19 cellular contexts compared by ENCODE assay signal in the genomic region with DNA sequence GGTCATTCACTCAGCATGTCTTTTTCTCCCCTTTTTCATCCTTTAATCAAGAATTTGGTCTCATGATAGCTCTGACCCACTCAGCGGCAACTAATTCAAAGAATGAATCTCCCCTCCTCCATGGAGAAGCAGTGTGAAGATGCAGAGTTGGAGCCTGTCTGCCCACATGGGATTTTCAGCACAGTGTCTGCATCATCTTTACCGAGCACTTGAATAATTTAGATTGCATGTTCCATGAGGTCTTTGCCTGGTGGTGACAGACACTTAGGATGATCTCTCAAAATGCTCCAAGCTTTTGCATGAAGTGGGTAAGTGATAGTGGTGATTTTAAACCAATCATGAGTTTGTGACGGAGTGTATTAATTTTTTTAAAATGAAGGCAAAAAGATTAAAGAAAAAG.
"Had no signal": no experiment of that assay in that cellular context is flagged by ENCODE, and none has a peak within 500 bp of the region (broad histone marks: within the 10 kb centered on the region; RNA-seq: fewer than 3 reads in every experiment).

No MANE protein-coding gene starts in this region.

- H3K27me3 ChIP-seq: body of pancreas, suprapubic skin, upper lobe of left lung had no signal

- H3K4me1 ChIP-seq: body of pancreas had no signal

- H3K4me1 Mint-ChIP-seq: activated B cell treated with CpG ODN at 0.5 μM for 24 hours had no signal

- H3K4me3 Mint-ChIP-seq: activated B cell treated with CpG ODN at 0.5 μM for 24 hours; activated CD8-positive, alpha-beta T cell treated with anti-CD3 and anti-CD28 coated beads, Interleukin-2, amount 10 ng/mL, durations not matched to agents 7 days and 5 days; activated naive CD8-positive, alpha-beta T cell; activated T-cell treated with anti-CD3 and anti-CD28 coated beads, Interleukin-2, amount 50 U/mL, for 72 hours; neural crest cell; T-helper 2 cell treated with Interferon-gamma antibody and Interleukin-4, amounts not matched to agents 5 μg/mL and 100 μg/mL, for 36 hours had no signal

- DNase-seq: activated B cell treated with CpG ODN at 0.5 μM for 24 hours; activated CD4-positive, alpha-beta T cell treated with anti-CD3 and anti-CD28 coated beads for 48 hours; activated CD8-positive, alpha-beta memory T cell treated with anti-CD3 and anti-CD28 coated beads, Interleukin-2, amount 50 U/mL, for 48 hours; activated CD8-positive, alpha-beta T cell treated with anti-CD3 and anti-CD28 coated beads, Interleukin-2, amount 10 ng/mL, durations not matched to agents 7 days and 5 days; activated gamma-delta T cell; activated T-cell treated with anti-CD3 and anti-CD28 coated beads, Interleukin-2, amount 50 U/mL, for 72 hours; amniotic stem cell; effector memory CD4-positive, alpha-beta T cell; psoas muscle; stimulated activated CD4-positive, alpha-beta T cell treated with anti-CD3 and anti-CD28 coated beads, Interleukin-4, amount 100 ng/mL, for 24 hours; stimulated activated naive CD4-positive, alpha-beta T cell treated with Interleukin-2 at 50 U/mL for 16 hours; SW 1271 had no signal

- H3K36me3 Mint-ChIP-seq: activated naive CD8-positive, alpha-beta T cell had no signal

- H3K36me3 ChIP-seq: suprapubic skin, upper lobe of left lung had no signal

- H3K27me3 Mint-ChIP-seq: activated B cell treated with CpG ODN at 0.5 μM for 24 hours had no signal

- H3K27ac Mint-ChIP-seq: activated B cell treated with CpG ODN at 0.5 μM for 24 hours; activated CD8-positive, alpha-beta T cell treated with anti-CD3 and anti-CD28 coated beads, Interleukin-2, amount 10 ng/mL, durations not matched to agents 7 days and 5 days; activated naive CD8-positive, alpha-beta T cell; activated T-cell treated with anti-CD3 and anti-CD28 coated beads, Interleukin-2, amount 50 U/mL, for 72 hours; T-helper 2 cell treated with Interferon-gamma antibody and Interleukin-4, amounts not matched to agents 5 μg/mL and 100 μg/mL, for 36 hours had no signal

- H3K9me3 Mint-ChIP-seq: neural crest cell; T-helper 2 cell treated with Interferon-gamma antibody and Interleukin-4, amounts not matched to agents 5 μg/mL and 100 μg/mL, for 36 hours had no signal

- ATAC-seq: activated CD8-positive, alpha-beta T cell treated with anti-CD3 and anti-CD28 coated beads, Interleukin-2, amount 10 ng/mL, durations not matched to agents 7 days and 5 days; activated T-cell treated with anti-CD3 and anti-CD28 coated beads, Interleukin-2, amount 50 U/mL, for 72 hours; body of pancreas had no signal

- H3K27ac ChIP-seq: body of pancreas, psoas muscle, suprapubic skin, upper lobe of left lung had no signal

- H3K9me3 ChIP-seq: body of pancreas, psoas muscle, suprapubic skin, upper lobe of left lung had no signal

- H3K4me3 ChIP-seq: body of pancreas, psoas muscle, skin epidermis, suprapubic skin, upper lobe of left lung had no signal
